8 cellular contexts compared by ENCODE assay signal in genomic region chr7:25894902-25895791, GRCh38.
DNase-seq lines count a peak whose midpoint lies in the region; ATAC-seq, FAIRE-seq and TF ChIP-seq lines count a peak whose summit lies in the region.

No MANE protein-coding gene starts in this region.

- H3K4ac ChIP-seq in mesenchymal stem cell (ENCODE audit: low read depth in 1 of 2, low read length in 2 of 2), result no peak overlapping the region

- CTCF ChIA-PET in activated CD4-positive, alpha-beta memory T cell treated with anti-CD3 and anti-CD28 coated beads for 36 hours (lab: Charles Lee), result interaction anchor here (0.6 to 7.5 kb wide), 27 partner anchors 11 to 1266 kb away, joined by 3 to 100 read pairs (median 4); partner anchors contain the start of genes NFE2L3 and SNX10

- H3K27ac Mint-ChIP-seq in activated CD4-positive, alpha-beta memory T cell treated with anti-CD3 and anti-CD28 coated beads for 36 hours, result no peak overlapping the region

- POLR2A ChIA-PET in activated CD4-positive, alpha-beta memory T cell treated with anti-CD3 and anti-CD28 coated beads for 36 hours (lab: Charles Lee), result no interaction called here

- TF ChIP-seq POLR2A in GM12892 (IDR thresholded peaks at IDR 0.05; ENCODE audit: low read depth, low read length), result no peak

- H3K36me3 ChIP-seq in mesenchymal stem cell (ENCODE audit: control insufficient read depth in 1 of 2, insufficient read depth in 2 of 2, low read depth in 1 of 2, low read length in 2 of 2), result no peaks in the 10 kb centered on the region

- peak overlapping the region; percentile 31 for H2AFZ ChIP-seq in mesenchymal stem cell (ENCODE audit: low read depth, low read length)

- no peaks in the 10 kb centered on the region for H3K9me3 Mint-ChIP-seq in activated CD4-positive, alpha-beta memory T cell treated with anti-CD3 and anti-CD28 coated beads for 36 hours

- no peak overlapping the region for H4K91ac ChIP-seq in mesenchymal stem cell (ENCODE audit: low read length)

- H3K4me1 ChIP-seq in mesenchymal stem cell (ENCODE audit: control insufficient read depth, insufficient read depth, low read depth, low read length), result peaks cover 4% of the 10 kb centered on the region

- peak; percentile 48 for ATAC-seq in HG02623 (IDR thresholded peaks at IDR 0.05; ENCODE audit: unreplicated experiment)

- no peak overlapping the region for H2BK5ac ChIP-seq in mesenchymal stem cell (ENCODE audit: low read depth, low read length, poor library complexity, severe bottlenecking)

- intact Hi-C loops in activated CD4-positive, alpha-beta memory T cell treated with anti-CD3 and anti-CD28 coated beads for 36 hours (cut with micrococcal nuclease), result loop anchor here (1.0 to 10.0 kb wide), 7 partner anchors 32 to 970 kb away; partner anchors contain the start of genes CBX3, HNRNPA2B1, NFE2L3 and SKAP2

- peaks cover 26% of the 10 kb centered on the region for H3K4me1 Mint-ChIP-seq in activated CD4-positive, alpha-beta memory T cell treated with anti-CD3 and anti-CD28 coated beads for 36 hours (ENCODE audit: low read depth)

- no peak overlapping the region for H3K14ac ChIP-seq in mesenchymal stem cell (ENCODE audit: low read length in 2 of 2)

- no peak overlapping the region for H3K18ac ChIP-seq in mesenchymal stem cell (ENCODE audit: low read depth in 1 of 2, low read length in 2 of 2)

- peaks cover 3 to 4% of the 10 kb centered on the region in 2 experiments for H3K27me3 ChIP-seq in mesenchymal stem cell (ENCODE audit: control insufficient read depth in 1 of 2, insufficient read depth in 1 of 2, low read length in 2 of 2)

- H3K36me3 Mint-ChIP-seq in activated CD4-positive, alpha-beta memory T cell treated with anti-CD3 and anti-CD28 coated beads for 36 hours, result no peaks in the 10 kb centered on the region

- H3K4me3 Mint-ChIP-seq in activated CD4-positive, alpha-beta memory T cell treated with anti-CD3 and anti-CD28 coated beads for 36 hours, result peak overlapping the region; percentile 44

- peak overlapping the region; percentile 69 for H3K9ac ChIP-seq in mesenchymal stem cell (ENCODE audit: low read length)

- H2BK15ac ChIP-seq in mesenchymal stem cell (ENCODE audit: low read depth, poor library complexity, severe bottlenecking), result peak overlapping the region; percentile 26

- peak overlapping the region in 1 of 2 experiments; percentile 69 for H3K4me3 ChIP-seq in mesenchymal stem cell (ENCODE audit: insufficient read depth in 1 of 2, low read depth in 1 of 2, low read length in 2 of 2)

- H3K27me3 Mint-ChIP-seq in activated CD4-positive, alpha-beta memory T cell treated with anti-CD3 and anti-CD28 coated beads for 36 hours, result peaks cover 1% of the 10 kb centered on the region

- DNase-seq in GM12892 (ENCODE audit: insufficient read length), result peak; percentile 41
- peak; percentile 32 for DNase-seq in NCI-H2107 treated with DMSO at 0.1 percent for 48 hours (lab: John Stamatoyannopoulos, UW; ENCODE audit: unreplicated experiment)
- peak; percentile 75 for DNase-seq in activated CD4-positive, alpha-beta memory T cell treated with anti-CD3 and anti-CD28 coated beads for 36 hours
- DNase-seq in effector CD4-positive, alpha-beta T cell, result peak; percentile 49
- peak; percentile 38 for DNase-seq in mesenchymal stem cell
- peak; percentile 26 to 45 for DNase-seq in stimulated activated CD8-positive, alpha-beta memory T cell treated with anti-CD3 and anti-CD28 coated beads, Interleukin-2, amount 100 ng/mL, for 1 hour (ENCODE audit: low read depth in 2 of 2)
- DNase-seq in NCI-H1092 treated with DMSO at 0.1 percent for 48 hours (lab: John Stamatoyannopoulos, UW), result no peak

- H3K79me1 ChIP-seq in mesenchymal stem cell (replicated peaks; ENCODE audit: low read length, poor library complexity, severe bottlenecking), result no peaks in the 10 kb centered on the region

- H4K8ac ChIP-seq in mesenchymal stem cell (ENCODE audit: low read length), result peak overlapping the region; percentile 87

- H3K4me2 ChIP-seq in mesenchymal stem cell (ENCODE audit: low read length, poor library complexity, severe bottlenecking), result peak overlapping the region; percentile 68

- H3K27ac ChIP-seq in mesenchymal stem cell (ENCODE audit: low read length, poor library complexity, severe bottlenecking), result no peak overlapping the region

- H2BK120ac ChIP-seq in mesenchymal stem cell (ENCODE audit: low read depth, low read length), result no peak overlapping the region

- H3K9me3 ChIP-seq in mesenchymal stem cell (ENCODE audit: control insufficient read depth, low read length), result no peaks in the 10 kb centered on the region

- FAIRE-seq in GM12892 (lab: Jason Lieb, UNC), result peak; percentile 89

- WGBS in mesenchymal stem cell, result 25% methylated on average over 29 of the region's 30 CpGs

- H2BK12ac ChIP-seq in mesenchymal stem cell (ENCODE audit: low read length in 2 of 2), result no peak overlapping the region

- peak overlapping the region; percentile 76 for H2AK5ac ChIP-seq in mesenchymal stem cell (ENCODE audit: low read length, severe bottlenecking)

- H3K23ac ChIP-seq in mesenchymal stem cell (ENCODE audit: low read length in 2 of 2), result no peak overlapping the region
